ENCODE assay signal across 28 cellular contexts in genomic region chr1:22385537-22385936, GRCh38.
"Had no signal": no experiment of that assay in that cellular context is flagged by ENCODE, and none has a peak within 500 bp of the region (broad histone marks: within the 10 kb centered on the region; RNA-seq: fewer than 3 reads in every experiment).

No MANE protein-coding gene starts in this region.

- H3K9me3 ChIP-seq: colonic mucosa, esophagus muscularis mucosa, esophagus squamous epithelium, gastrocnemius medialis, gastroesophageal sphincter, heart left ventricle, heart right ventricle had no signal

- H3K4me3 ChIP-seq: colonic mucosa, coronary artery, dorsolateral prefrontal cortex, esophagus muscularis mucosa, esophagus squamous epithelium, gastrocnemius medialis, gastroesophageal sphincter, heart left ventricle, heart right ventricle had no signal

- H3K36me3 ChIP-seq: colonic mucosa, esophagus muscularis mucosa, esophagus squamous epithelium, gastrocnemius medialis, gastroesophageal sphincter, heart left ventricle, heart right ventricle had no signal

- FAIRE-seq: colon, endometrium, endothelial cell of umbilical vein, frontal cortex had no signal

- H3K27me3 ChIP-seq: colonic mucosa had no signal

- ATAC-seq: effector memory CD8-positive, alpha-beta T cell; esophagus mucosa; foreskin keratinocyte; gastrocnemius medialis; gastroesophageal sphincter; heart left ventricle; heart right ventricle had no signal

- H3K27ac ChIP-seq: colonic mucosa, coronary artery, dorsolateral prefrontal cortex, epithelial cell of prostate, esophagus muscularis mucosa, esophagus squamous epithelium, foreskin keratinocyte, gastrocnemius medialis, gastroesophageal sphincter, heart left ventricle, heart right ventricle had no signal

- H3K4me1 ChIP-seq: colonic mucosa, esophagus muscularis mucosa, esophagus squamous epithelium, gastrocnemius medialis, gastroesophageal sphincter, heart left ventricle, heart right ventricle had no signal

- DNase-seq: colonic mucosa; cortex of kidney; dermis blood vessel endothelial cell; dorsolateral prefrontal cortex; effector CD4-positive, alpha-beta T cell; effector CD8-positive, alpha-beta T cell; effector memory CD4-positive, alpha-beta T cell; effector memory CD8-positive, alpha-beta T cell; endodermal cell; erythroblast; esophagus squamous epithelium; foreskin fibroblast; foreskin keratinocyte; foreskin melanocyte; gastrocnemius medialis; glutamatergic neuron; head of caudate nucleus; heart left ventricle; heart right ventricle had no signal
